In genomic region chr17:77391668-77392375, GRCh38 we compare ENCODE assay signal across 8 cellular contexts.
A peak's percentile ranks its signal among the peaks of the same experiment; 100 is the strongest.
DNase-seq lines count a peak whose midpoint lies in the region; ATAC-seq and TF ChIP-seq lines count a peak whose summit lies in the region.

No MANE protein-coding gene starts in this region.

- no peaks in the 10 kb centered on the region for H3K27me3 ChIP-seq in right lobe of liver

- H3K4me3 ChIP-seq in right lobe of liver: peak overlapping the region in 2 of 3 donors; percentile 0 to 29

- ATAC-seq in central memory CD8-positive, alpha-beta T cell (replicated peaks; ENCODE audit: extremely low read depth, poor library complexity, severe bottlenecking): peak; percentile 52
- ATAC-seq in right lobe of liver (peak in 1 of 4 donors; percentile 1), HG03159 (IDR thresholded peaks at IDR 0.05; ENCODE audit: unreplicated experiment) (no peak), GM18511 (IDR thresholded peaks at IDR 0.05; ENCODE audit: unreplicated experiment) (no peak)

- H3K4me1 ChIP-seq in right lobe of liver: peaks cover 3 to 78% (median 49%) of the 10 kb centered on the region in 4 donors

- H3K4me1 Mint-ChIP-seq in central memory CD8-positive, alpha-beta T cell: peaks cover 84% of the 10 kb centered on the region

- WGBS in right lobe of liver (ENCODE audit: insufficient coverage, low coverage, low lambda C conversion rate, missing lambda C conversion rate): 83% methylated on average over 2 of the region's 7 CpGs

- peaks cover 8% of the 10 kb centered on the region for H3K36me3 Mint-ChIP-seq in central memory CD8-positive, alpha-beta T cell (ENCODE audit: insufficient read depth)

- H3K27me3 Mint-ChIP-seq in central memory CD8-positive, alpha-beta T cell: no peaks in the 10 kb centered on the region

- H3K27ac ChIP-seq in right lobe of liver (peak overlapping the region; percentile 46 to 60 (median 59)), temporal lobe (ENCODE audit: low read depth, low read length) (peak overlapping the region; percentile 28)

- TF ChIP-seq CTCF in AG09319 (IDR thresholded peaks at IDR 0.05; ENCODE audit: low read depth, low read length): no peak
- TF ChIP-seq CTCF in right lobe of liver (IDR thresholded peaks at IDR 0.05): no peak

- no peaks in the 10 kb centered on the region for H3K36me3 ChIP-seq in right lobe of liver

- intact Hi-C loops in right lobe of liver (cut with DNase I): loop anchor here in 1 of 2 donors (10.0 kb wide), 1 partner anchor 103 kb away; no protein-coding TSS in a partner anchor

- TF ChIP-seq POLR2A in right lobe of liver (IDR thresholded peaks at IDR 0.05): no peak

- H3K9me3 Mint-ChIP-seq in central memory CD8-positive, alpha-beta T cell: no peaks in the 10 kb centered on the region

- peak overlapping the region; percentile 71 for H3K27ac Mint-ChIP-seq in central memory CD8-positive, alpha-beta T cell (ENCODE audit: low read depth)

- no peaks in the 10 kb centered on the region for H3K9me3 ChIP-seq in right lobe of liver

- peak overlapping the region; percentile 55 for H3K4me3 Mint-ChIP-seq in central memory CD8-positive, alpha-beta T cell

- DNase-seq in AG09319 (ENCODE audit: extremely low read depth, low read depth): peak; percentile 98
- DNase-seq in central memory CD8-positive, alpha-beta T cell (ENCODE audit: low spot score in 2 of 2): no peak
- no peak for DNase-seq in right lobe of liver
- DNase-seq in putamen (ENCODE audit: low spot score): no peak

TF ChIP-seq in PFSK-1, 5 proteins besides CTCF, POLR2A, EP300 and RAD21:
- TF ChIP-seq FOXP2 (optimal IDR thresholded peaks at IDR 0.05; ENCODE audit: borderline replicate concordance, extremely low read depth, extremely low read length, insufficient read depth) (peak; percentile 60), REST (IDR thresholded peaks at IDR 0.05; ENCODE audit: insufficient read depth in 1 of 2, low read depth in 2 of 2, low read length in 2 of 2) (no peak)
